8 cellular contexts compared by ENCODE assay signal in genomic region chr14:51094901-51095853, GRCh38. TPM values are rescaled to one million over a fixed set of nuclear protein-coding genes. Genes with fewer than 3 reads are reported as not detected.
DNase-seq lines count a peak whose midpoint lies in the region; ATAC-seq and TF ChIP-seq lines count a peak whose summit lies in the region.

Gene TRIM9 (minus strand): TSS chr14:51095105. CDS start chr14:51094939, 166 bp downstream.

- POLR2A ChIA-PET in GM10248 (lab: Yijun Ruan, JAX), result interaction anchor here (0.5 kb wide), 1 partner anchor 171 kb away, joined by 4 read pairs; no protein-coding TSS in a partner anchor

- H3K9me3 Mint-ChIP-seq in activated naive CD8-positive, alpha-beta T cell treated with anti-CD3 and anti-CD28 coated beads for 36 hours, result no peaks in the 10 kb centered on the region

- H3K27me3 Mint-ChIP-seq in activated naive CD8-positive, alpha-beta T cell treated with anti-CD3 and anti-CD28 coated beads for 36 hours, result no peaks in the 10 kb centered on the region

- H3K27ac ChIP-seq in temporal lobe (ENCODE audit: low read depth, low read length), result peak within 1 kb of the TSS; percentile 97

- peak within 1 kb of the TSS; percentile 90 for H3K4me3 Mint-ChIP-seq in activated naive CD8-positive, alpha-beta T cell treated with anti-CD3 and anti-CD28 coated beads for 36 hours

- intact Hi-C loops in head of caudate nucleus (cut with DNase I), result loop anchor here (5.0 to 10.0 kb wide), 2 partner anchors 88 to 130 kb away; no protein-coding TSS in a partner anchor

- TF ChIP-seq CTCF in GM10248 (IDR thresholded peaks at IDR 0.05; ENCODE audit: control extremely low read depth, extremely low read depth, low read depth, missing control alignments) (no peak), omental fat pad (IDR thresholded peaks at IDR 0.05) (no peak)

- peak; percentile 99 for ATAC-seq in HG02642 (IDR thresholded peaks at IDR 0.05; ENCODE audit: poor library complexity, unreplicated experiment)
- ATAC-seq in omental fat pad (ENCODE audit: low FRiP score), result peak; percentile 97

- peak within 1 kb of the TSS; percentile 91 for H3K27ac Mint-ChIP-seq in activated naive CD8-positive, alpha-beta T cell treated with anti-CD3 and anti-CD28 coated beads for 36 hours

- peaks cover 20% of the 10 kb centered on the region for H3K4me1 Mint-ChIP-seq in activated naive CD8-positive, alpha-beta T cell treated with anti-CD3 and anti-CD28 coated beads for 36 hours

- H3K36me3 Mint-ChIP-seq in activated naive CD8-positive, alpha-beta T cell treated with anti-CD3 and anti-CD28 coated beads for 36 hours, result no peaks in the 10 kb centered on the region

- DNase-seq in GM10248 (ENCODE audit: extremely low spot score) (peak; percentile 99), NCI-H1092 treated with DMSO at 0.1 percent for 48 hours (lab: John Stamatoyannopoulos, UW) (peak; percentile 99), SKM-1 treated with dmso at 0.1 percent for 144 hours (lab: John Stamatoyannopoulos, UW; ENCODE audit: unreplicated experiment) (peak; percentile 30), head of caudate nucleus (peak; percentile 98 to 100 (median 99)), omental fat pad (ENCODE audit: low spot score) (peak; percentile 85)
- peak; percentile 95 for DNase-seq in activated naive CD8-positive, alpha-beta T cell treated with anti-CD3 and anti-CD28 coated beads for 36 hours

- CTCF ChIA-PET in GM10248 (lab: Yijun Ruan, JAX), result interaction anchor here (0.8 to 3.5 kb wide), 7 partner anchors 10 to 183 kb away, joined by 3 to 19 read pairs (median 3); no protein-coding TSS in a partner anchor

RNA-seq across cellular contexts. Expression of gene TRIM9, which starts in this region (rescaled TPM):
- 1 to 10 TPM; 6.1 to 6.2 TPM for total RNA-seq in activated naive CD8-positive, alpha-beta T cell treated with anti-CD3 and anti-CD28 coated beads for 36 hours
- total RNA-seq in omental fat pad (1 to 10 TPM; 1.1 to 4.8 (median 2.8) TPM), temporal lobe (44.5 TPM)

Comparison
In these comparisons a context has a peak if more than half of its experiments do, and no peak if none do; other contexts are left out.
1. Peak in every context shown above with its lines: DNase-seq, ATAC-seq and H3K27ac ChIP-seq.
2. DNase-seq: peak in every context shown above with its lines; median percentile 99 in GM10248; 99 in NCI-H1092 treated with DMSO at 0.1 percent for 48 hours; 99 in head of caudate nucleus; 95 in activated naive CD8-positive, alpha-beta T cell treated with anti-CD3 and anti-CD28 coated beads for 36 hours; 85 in omental fat pad; 30 in SKM-1 treated with dmso at 0.1 percent for 144 hours.